Comparison of ENCODE assay signal across 1 cellular context in the genomic region with DNA sequence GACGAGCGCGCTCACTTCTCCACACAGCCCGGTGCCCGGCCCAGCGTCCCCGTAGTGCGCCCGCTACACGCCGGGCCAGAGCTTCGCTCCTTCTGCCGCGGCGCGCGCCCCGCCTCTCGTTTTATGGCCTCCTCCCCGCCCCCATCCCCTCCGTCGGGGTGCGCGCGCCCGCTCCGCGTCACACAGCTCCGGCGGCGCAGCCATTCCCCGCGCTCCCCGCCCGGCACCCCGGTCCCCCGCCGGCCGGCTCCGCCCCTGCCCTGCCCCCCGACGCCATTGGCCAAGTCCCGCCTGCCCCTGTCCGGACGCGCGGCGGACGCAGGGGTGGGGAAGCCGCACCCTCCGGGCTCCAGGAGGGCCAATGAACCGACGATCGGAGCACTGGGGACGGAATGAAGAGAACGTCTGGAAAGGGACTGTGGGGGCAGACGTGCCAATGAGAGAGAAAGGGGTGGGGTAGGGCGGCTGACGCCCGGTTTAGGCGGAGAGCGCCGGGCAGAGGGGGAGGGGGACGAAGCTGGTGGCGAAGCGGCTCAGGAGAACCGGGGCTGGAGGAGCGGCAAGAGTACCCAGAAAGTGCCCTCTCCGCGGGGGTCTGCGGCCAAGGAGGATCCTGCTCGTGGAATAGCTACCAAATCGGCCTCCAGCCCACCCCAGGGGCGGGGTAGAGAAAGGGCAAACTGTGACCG.
TF ChIP-seq lines count a peak whose summit lies in the region.

A gene with protein sequence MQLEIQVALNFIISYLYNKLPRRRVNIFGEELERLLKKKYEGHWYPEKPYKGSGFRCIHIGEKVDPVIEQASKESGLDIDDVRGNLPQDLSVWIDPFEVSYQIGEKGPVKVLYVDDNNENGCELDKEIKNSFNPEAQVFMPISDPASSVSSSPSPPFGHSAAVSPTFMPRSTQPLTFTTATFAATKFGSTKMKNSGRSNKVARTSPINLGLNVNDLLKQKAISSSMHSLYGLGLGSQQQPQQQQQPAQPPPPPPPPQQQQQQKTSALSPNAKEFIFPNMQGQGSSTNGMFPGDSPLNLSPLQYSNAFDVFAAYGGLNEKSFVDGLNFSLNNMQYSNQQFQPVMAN (minus strand): TSS at position 94 of the 689 bp plus-strand sequence. CDS start 2,337 bp downstream, outside the sequence.

TF ChIP-seq in HepG2, 621 proteins besides CTCF, POLR2A, EP300 and RAD21 (continued from another document and continues in another):
- TF ChIP-seq, protein P1, sequence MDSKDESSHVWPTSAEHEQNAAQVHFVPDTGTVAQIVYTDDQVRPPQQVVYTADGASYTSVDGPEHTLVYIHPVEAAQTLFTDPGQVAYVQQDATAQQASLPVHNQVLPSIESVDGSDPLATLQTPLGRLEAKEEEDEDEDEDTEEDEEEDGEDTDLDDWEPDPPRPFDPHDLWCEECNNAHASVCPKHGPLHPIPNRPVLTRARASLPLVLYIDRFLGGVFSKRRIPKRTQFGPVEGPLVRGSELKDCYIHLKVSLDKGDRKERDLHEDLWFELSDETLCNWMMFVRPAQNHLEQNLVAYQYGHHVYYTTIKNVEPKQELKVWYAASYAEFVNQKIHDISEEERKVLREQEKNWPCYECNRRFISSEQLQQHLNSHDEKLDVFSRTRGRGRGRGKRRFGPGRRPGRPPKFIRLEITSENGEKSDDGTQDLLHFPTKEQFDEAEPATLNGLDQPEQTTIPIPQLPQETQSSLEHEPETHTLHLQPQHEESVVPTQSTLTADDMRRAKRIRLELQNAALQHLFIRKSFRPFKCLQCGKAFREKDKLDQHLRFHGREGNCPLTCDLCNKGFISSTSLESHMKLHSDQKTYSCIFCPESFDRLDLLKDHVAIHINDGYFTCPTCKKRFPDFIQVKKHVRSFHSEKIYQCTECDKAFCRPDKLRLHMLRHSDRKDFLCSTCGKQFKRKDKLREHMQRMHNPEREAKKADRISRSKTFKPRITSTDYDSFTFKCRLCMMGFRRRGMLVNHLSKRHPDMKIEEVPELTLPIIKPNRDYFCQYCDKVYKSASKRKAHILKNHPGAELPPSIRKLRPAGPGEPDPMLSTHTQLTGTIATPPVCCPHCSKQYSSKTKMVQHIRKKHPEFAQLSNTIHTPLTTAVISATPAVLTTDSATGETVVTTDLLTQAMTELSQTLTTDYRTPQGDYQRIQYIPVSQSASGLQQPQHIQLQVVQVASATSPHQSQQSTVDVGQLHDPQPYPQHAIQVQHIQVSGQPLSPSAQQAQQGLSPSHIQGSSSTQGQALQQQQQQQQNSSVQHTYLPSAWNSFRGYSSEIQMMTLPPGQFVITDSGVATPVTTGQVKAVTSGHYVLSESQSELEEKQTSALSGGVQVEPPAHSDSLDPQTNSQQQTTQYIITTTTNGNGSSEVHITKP (CRISPR knock-in tag; IDR thresholded peaks at IDR 0.05; ENCODE audit: low read depth) = peak; percentile 69; the same call in 1 of the 2 replicates
- TF ChIP-seq, protein P2, sequence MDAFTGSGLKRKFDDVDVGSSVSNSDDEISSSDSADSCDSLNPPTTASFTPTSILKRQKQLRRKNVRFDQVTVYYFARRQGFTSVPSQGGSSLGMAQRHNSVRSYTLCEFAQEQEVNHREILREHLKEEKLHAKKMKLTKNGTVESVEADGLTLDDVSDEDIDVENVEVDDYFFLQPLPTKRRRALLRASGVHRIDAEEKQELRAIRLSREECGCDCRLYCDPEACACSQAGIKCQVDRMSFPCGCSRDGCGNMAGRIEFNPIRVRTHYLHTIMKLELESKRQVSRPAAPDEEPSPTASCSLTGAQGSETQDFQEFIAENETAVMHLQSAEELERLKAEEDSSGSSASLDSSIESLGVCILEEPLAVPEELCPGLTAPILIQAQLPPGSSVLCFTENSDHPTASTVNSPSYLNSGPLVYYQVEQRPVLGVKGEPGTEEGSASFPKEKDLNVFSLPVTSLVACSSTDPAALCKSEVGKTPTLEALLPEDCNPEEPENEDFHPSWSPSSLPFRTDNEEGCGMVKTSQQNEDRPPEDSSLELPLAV (CRISPR knock-in tag; conservative IDR thresholded peaks at IDR 0.05; ENCODE audit: low read depth) = no peak
- TF ChIP-seq, protein P3, sequence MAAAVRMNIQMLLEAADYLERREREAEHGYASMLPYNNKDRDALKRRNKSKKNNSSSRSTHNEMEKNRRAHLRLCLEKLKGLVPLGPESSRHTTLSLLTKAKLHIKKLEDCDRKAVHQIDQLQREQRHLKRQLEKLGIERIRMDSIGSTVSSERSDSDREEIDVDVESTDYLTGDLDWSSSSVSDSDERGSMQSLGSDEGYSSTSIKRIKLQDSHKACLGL (CRISPR knock-in tag; IDR thresholded peaks at IDR 0.05) = peak; percentile 84
- TF ChIP-seq ZFYVE20 (CRISPR knock-in tag; IDR thresholded peaks at IDR 0.05; ENCODE audit: borderline replicate concordance, low read depth) (peak; percentile 98), ZNF431 (CRISPR knock-in tag; IDR thresholded peaks at IDR 0.05; ENCODE audit: borderline replicate concordance, low read depth) (0 out of 2 replicates have a peak, but pooled peaks have one; percentile 53), NKX3-1 (CRISPR knock-in tag; IDR thresholded peaks at IDR 0.05) (peak; percentile 93), GRHL1 (CRISPR knock-in tag; conservative IDR thresholded peaks at IDR 0.05) (no peak), ZNF224 (CRISPR knock-in tag; IDR thresholded peaks at IDR 0.05) (no peak), KDM4B (CRISPR knock-in tag; IDR thresholded peaks at IDR 0.05) (peak; percentile 96), ZNF737 (CRISPR knock-in tag; IDR thresholded peaks at IDR 0.05; ENCODE audit: borderline replicate concordance) (0 out of 2 replicates have a peak, but pooled peaks have one; percentile 77), MAFG (CRISPR knock-in tag; IDR thresholded peaks at IDR 0.05) (no peak), ZNF776 (CRISPR knock-in tag; IDR thresholded peaks at IDR 0.05) (peak; percentile 82), ZBTB7B (CRISPR knock-in tag; IDR thresholded peaks at IDR 0.05) (peak; percentile 3), MTA1 (CRISPR knock-in tag; IDR thresholded peaks at IDR 0.05; ENCODE audit: borderline replicate concordance) (peak; percentile 80), ZNF451 (CRISPR knock-in tag; IDR thresholded peaks at IDR 0.05) (peak; percentile 89), FOXM1 (CRISPR knock-in tag; IDR thresholded peaks at IDR 0.05) (peak; percentile 46; the same call in 1 of the 2 replicates), ZNF605 (CRISPR knock-in tag; IDR thresholded peaks at IDR 0.05) (peak; percentile 82; the same call in 1 of the 2 replicates), THAP11 (CRISPR knock-in tag; IDR thresholded peaks at IDR 0.05) (peak; percentile 79), HOXD1 (CRISPR knock-in tag; IDR thresholded peaks at IDR 0.05) (peak; percentile 96; the same call in 1 of the 2 replicates), ELF4 (CRISPR knock-in tag; IDR thresholded peaks at IDR 0.05; ENCODE audit: borderline replicate concordance) (no peak; the same call in 1 of the 2 replicates), ZNF326 (CRISPR knock-in tag; IDR thresholded peaks at IDR 0.05; ENCODE audit: borderline replicate concordance) (no peak), SNAI1 (CRISPR knock-in tag; IDR thresholded peaks at IDR 0.05; ENCODE audit: borderline replicate concordance) (no peak; the same call in 1 of the 2 replicates), SIN3B (IDR thresholded peaks at IDR 0.05; ENCODE audit: low read length) (peak; percentile 61), MEIS1 (CRISPR knock-in tag; IDR thresholded peaks at IDR 0.05; ENCODE audit: borderline replicate concordance) (peak; percentile 77), ZNF383 (CRISPR knock-in tag; IDR thresholded peaks at IDR 0.05; ENCODE audit: borderline replicate concordance) (no peak), NCOA5 (CRISPR knock-in tag; IDR thresholded peaks at IDR 0.05) (no peak), FOXO4 (CRISPR knock-in tag; conservative IDR thresholded peaks at IDR 0.05) (peak; percentile 50; the same call in 1 of the 2 replicates), ZNF800 (CRISPR knock-in tag; IDR thresholded peaks at IDR 0.05) (peak; percentile 5), SMARCE1 (IDR thresholded peaks at IDR 0.05; ENCODE audit: borderline replicate concordance) (no peak), PHF21A (CRISPR knock-in tag; IDR thresholded peaks at IDR 0.05) (peak; percentile 91), RBFOX2 (IDR thresholded peaks at IDR 0.05; ENCODE audit: low read depth, low read length) (peak; percentile 99), ATF7-NPFF (CRISPR knock-in tag; IDR thresholded peaks at IDR 0.05; ENCODE audit: low read depth) (peak; percentile 95), ARID2 (CRISPR knock-in tag; IDR thresholded peaks at IDR 0.05; ENCODE audit: borderline replicate concordance) (peak; percentile 23; the same call in 1 of the 2 replicates), BHLHE40 (IDR thresholded peaks at IDR 0.05; ENCODE audit: low read length) (0 out of 2 replicates have a peak, but pooled peaks have one; percentile 35), ZNF207 (IDR thresholded peaks at IDR 0.05; ENCODE audit: borderline replicate concordance) (no peak), ZNF746 (CRISPR knock-in tag; IDR thresholded peaks at IDR 0.05) (peak; percentile 83), DDIT3 (CRISPR knock-in tag; IDR thresholded peaks at IDR 0.05) (no peak; the same call in 1 of the 2 replicates), POGZ (CRISPR knock-in tag; IDR thresholded peaks at IDR 0.05) (peak; percentile 62)
- TF ChIP-seq, protein P4, sequence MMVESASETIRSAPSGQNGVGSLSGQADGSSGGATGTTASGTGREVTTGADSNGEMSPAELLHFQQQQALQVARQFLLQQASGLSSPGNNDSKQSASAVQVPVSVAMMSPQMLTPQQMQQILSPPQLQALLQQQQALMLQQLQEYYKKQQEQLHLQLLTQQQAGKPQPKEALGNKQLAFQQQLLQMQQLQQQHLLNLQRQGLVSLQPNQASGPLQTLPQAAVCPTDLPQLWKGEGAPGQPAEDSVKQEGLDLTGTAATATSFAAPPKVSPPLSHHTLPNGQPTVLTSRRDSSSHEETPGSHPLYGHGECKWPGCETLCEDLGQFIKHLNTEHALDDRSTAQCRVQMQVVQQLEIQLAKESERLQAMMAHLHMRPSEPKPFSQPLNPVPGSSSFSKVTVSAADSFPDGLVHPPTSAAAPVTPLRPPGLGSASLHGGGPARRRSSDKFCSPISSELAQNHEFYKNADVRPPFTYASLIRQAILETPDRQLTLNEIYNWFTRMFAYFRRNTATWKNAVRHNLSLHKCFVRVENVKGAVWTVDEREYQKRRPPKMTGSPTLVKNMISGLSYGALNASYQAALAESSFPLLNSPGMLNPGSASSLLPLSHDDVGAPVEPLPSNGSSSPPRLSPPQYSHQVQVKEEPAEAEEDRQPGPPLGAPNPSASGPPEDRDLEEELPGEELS (CRISPR knock-in tag; IDR thresholded peaks at IDR 0.05) = peak; percentile 68
- TF ChIP-seq, protein P5, sequence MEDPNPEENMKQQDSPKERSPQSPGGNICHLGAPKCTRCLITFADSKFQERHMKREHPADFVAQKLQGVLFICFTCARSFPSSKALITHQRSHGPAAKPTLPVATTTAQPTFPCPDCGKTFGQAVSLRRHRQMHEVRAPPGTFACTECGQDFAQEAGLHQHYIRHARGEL (CRISPR knock-in tag; IDR thresholded peaks at IDR 0.05) = no peak
- TF ChIP-seq, protein P6, sequence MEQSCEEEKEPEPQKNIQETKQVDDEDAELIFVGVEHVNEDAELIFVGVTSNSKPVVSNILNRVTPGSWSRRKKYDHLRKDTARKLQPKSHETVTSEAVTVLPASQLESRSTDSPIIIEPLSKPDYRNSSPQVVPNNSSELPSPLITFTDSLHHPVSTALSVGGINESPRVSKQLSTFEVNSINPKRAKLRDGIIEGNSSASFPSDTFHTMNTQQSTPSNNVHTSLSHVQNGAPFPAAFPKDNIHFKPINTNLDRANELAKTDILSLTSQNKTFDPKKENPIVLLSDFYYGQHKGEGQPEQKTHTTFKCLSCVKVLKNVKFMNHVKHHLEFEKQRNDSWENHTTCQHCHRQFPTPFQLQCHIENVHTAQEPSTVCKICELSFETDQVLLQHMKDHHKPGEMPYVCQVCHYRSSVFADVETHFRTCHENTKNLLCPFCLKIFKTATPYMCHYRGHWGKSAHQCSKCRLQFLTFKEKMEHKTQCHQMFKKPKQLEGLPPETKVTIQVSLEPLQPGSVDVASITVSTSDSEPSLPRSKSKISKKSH (CRISPR knock-in tag; IDR thresholded peaks at IDR 0.05; ENCODE audit: borderline replicate concordance) = peak; percentile 93
